Comparison of ENCODE assay signal across 9 cellular contexts in genomic region chr10:34780818-34781380, GRCh38. TPM values are rescaled to one million over a fixed set of nuclear protein-coding genes. Genes with fewer than 3 reads are reported as not detected.
DNase-seq lines count a peak whose midpoint lies in the region; ATAC-seq, FAIRE-seq and TF ChIP-seq lines count a peak whose summit lies in the region.
"Had no signal": no experiment of that assay in that cellular context is flagged by ENCODE, and none has a peak within 500 bp of the region (broad histone marks: within the 10 kb centered on the region; RNA-seq: fewer than 3 reads in every experiment).

No MANE protein-coding gene starts in this region.

- H3K4me2 ChIP-seq in Karpas-422 (ENCODE audit: low read depth, low read length, poor library complexity, severe bottlenecking), result peak overlapping the region; percentile 55

- no peaks in the 10 kb centered on the region for H3K79me2 ChIP-seq in Karpas-422 (ENCODE audit: low read length)

- intact Hi-C loops in sigmoid colon (cut with DNase I), result no loop called here

- H3K4me3 ChIP-seq in Karpas-422 (ENCODE audit: low read length), result peak overlapping the region; percentile 20; the same call in 1 of the 2 replicates
- peak overlapping the region in 1 of 4 donors; percentile 3 for H3K4me3 ChIP-seq in sigmoid colon

- peak in 1 of 4 donors; percentile 16 for TF ChIP-seq EP300 in sigmoid colon (IDR thresholded peaks at IDR 0.05)

- no peak for TF ChIP-seq POLR2A in sigmoid colon (IDR thresholded peaks at IDR 0.05)

- 0 out of 2 replicates have a peak overlapping the region, but pooled peaks have one; percentile 20 for H2AFZ ChIP-seq in Karpas-422 (ENCODE audit: low read length)

- FAIRE-seq in endometrium (lab: Jason Lieb, UNC), result peak; percentile 90
- FAIRE-seq: TTC549 had no signal

- ATAC-seq in GM18508 (IDR thresholded peaks at IDR 0.05; ENCODE audit: insufficient read depth, unreplicated experiment) (peak; percentile 55), GM21723 (IDR thresholded peaks at IDR 0.05; ENCODE audit: unreplicated experiment) (peak; percentile 85)

- H3K4me1 ChIP-seq in Karpas-422 (ENCODE audit: low read length) (peaks cover 22% of the 10 kb centered on the region), sigmoid colon (peaks cover 0 to 77% (median 52%) of the 10 kb centered on the region in 4 donors)

- no peaks in the 10 kb centered on the region for H4K20me1 ChIP-seq in Karpas-422 (ENCODE audit: insufficient read depth, low read depth, low read length)

- 16 to 35% methylated on average over 11 of the region's 11 CpGs for WGBS in sigmoid colon, 2 donors

- no peaks in the 10 kb centered on the region for H3K9me2 ChIP-seq in Karpas-422 (replicated peaks; ENCODE audit: insufficient read depth, low read length)

- peak overlapping the region; percentile 23; the same call in 1 of the 2 replicates for H3K9ac ChIP-seq in Karpas-422 (ENCODE audit: low read length)

- DNase-seq in Karpas-422 (peak; percentile 61), sigmoid colon (peak; percentile 81), NCI-H2029 treated with DMSO at 0.1 percent for 48 hours (lab: John Stamatoyannopoulos, UW) (no peak), DMS153 treated with DMSO at 0.1 percent for 48 hours (lab: John Stamatoyannopoulos, UW; ENCODE audit: unreplicated experiment) (no peak)
- DNase-seq in activated CD4-positive, CD25-positive, alpha-beta regulatory T cell treated with anti-CD3 and anti-CD28 coated beads, Interleukin-2, amount 50 U/mL, for 72 hours, result no peak

- TF ChIP-seq CTCF in sigmoid colon (IDR thresholded peaks at IDR 0.05), result no peak

- H3K27ac ChIP-seq in Karpas-422 (ENCODE audit: low read length), result peak overlapping the region; percentile 27; the same call in 1 of the 2 replicates
- H3K27ac ChIP-seq in sigmoid colon, result peak overlapping the region; percentile 25 to 75 (median 68)

- no peaks in the 10 kb centered on the region for H3K9me3 ChIP-seq in Karpas-422 (ENCODE audit: low read length)
- no peaks in the 10 kb centered on the region for H3K9me3 ChIP-seq in sigmoid colon

- H3K36me3 ChIP-seq in Karpas-422 (ENCODE audit: insufficient read depth, low read length) (no peaks in the 10 kb centered on the region), sigmoid colon (no peaks in the 10 kb centered on the region)

- H3K27me3 ChIP-seq in Karpas-422 (ENCODE audit: low read length) (no peaks in the 10 kb centered on the region), sigmoid colon (no peaks in the 10 kb centered on the region)

RNA-seq across cellular contexts. Expression of gene PARD3, which starts 34.2 kb away (rescaled TPM):
- total RNA-seq in Karpas-422 (2014; rRNA removed; shearing (Covaris generic); ENCODE audit: low replicate concordance), result not detected in 2 replicates
- total RNA-seq in sigmoid colon, result 10 to 100 TPM; 75.9 to 96.4 (median 83.7) TPM
- polyA plus RNA-seq in sigmoid colon, result 10 to 100 TPM; 17.5 to 29.4 (median 18.0) TPM

Comparison
In these comparisons a context has a peak if more than half of its experiments do, and no peak if none do; other contexts are left out.
1. DNase-seq: peak in Karpas-422 (single experiment) and sigmoid colon (single experiment); none in NCI-H2029 treated with DMSO at 0.1 percent for 48 hours (single experiment), DMS153 treated with DMSO at 0.1 percent for 48 hours (single experiment) and activated CD4-positive, CD25-positive, alpha-beta regulatory T cell treated with anti-CD3 and anti-CD28 coated beads, Interleukin-2, amount 50 U/mL, for 72 hours (single experiment).
2. RNA of gene PARD3, which starts 34.2 kb away (total RNA-seq): 75.9 to 96.4 TPM in sigmoid colon; not detected in Karpas-422; every median in the first group is over 10 times any median in the second.